Comparison of ENCODE assay signal across 8 cellular contexts in the genomic region with DNA sequence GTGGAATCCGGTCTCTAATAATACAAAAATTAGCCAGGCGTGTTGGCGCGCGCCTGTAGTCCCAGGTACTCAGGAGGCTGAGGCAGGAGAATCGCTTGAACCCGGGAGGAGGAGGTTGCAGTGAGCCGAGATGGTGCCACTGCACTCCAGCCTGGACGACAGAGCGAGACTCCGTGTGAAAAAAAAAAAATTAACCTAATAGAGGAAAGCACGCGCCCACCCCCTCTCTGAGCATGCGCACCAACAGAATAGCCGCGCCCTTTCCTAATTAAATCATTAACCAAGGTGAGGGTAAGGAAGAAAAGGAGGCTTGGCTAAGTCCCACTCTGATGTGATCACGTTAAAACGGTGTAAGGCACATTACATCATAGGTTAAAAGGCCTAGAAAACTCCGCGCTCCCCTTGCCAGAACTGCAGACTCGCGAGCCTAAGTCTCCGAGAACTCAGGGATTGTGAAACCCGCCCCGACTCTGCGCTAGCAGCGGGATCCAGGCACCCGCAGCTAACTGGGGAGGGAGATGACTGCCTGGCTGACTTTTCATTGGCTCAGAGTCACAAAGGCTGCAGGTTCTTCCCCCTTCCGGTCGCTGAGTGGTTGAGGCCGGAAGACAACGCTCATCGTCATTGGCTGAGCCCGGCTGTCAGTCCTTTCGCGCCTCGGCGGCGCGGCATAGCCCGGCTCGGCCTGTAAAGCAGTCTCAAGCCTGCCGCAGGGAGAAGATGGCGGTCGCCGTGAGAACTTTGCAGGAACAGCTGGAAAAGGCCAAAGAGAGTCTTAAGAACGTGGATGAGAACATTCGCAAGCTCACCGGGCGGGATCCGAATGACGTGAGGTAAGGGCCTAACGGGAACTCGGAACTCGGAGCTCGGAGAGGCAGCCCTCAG.
A peak's percentile ranks its signal among the peaks of the same experiment; 100 is the strongest.
DNase-seq lines count a peak whose midpoint lies in the region; ATAC-seq, FAIRE-seq and TF ChIP-seq lines count a peak whose summit lies in the region.

A gene (plus strand): TSS at position 695 of the 885 bp plus-strand sequence. CDS start 26 bp downstream, at position 721.

- peak; percentile 91 for FAIRE-seq in islet of Langerhans (lab: Jason Lieb, UNC)

- ATAC-seq in GM19035 (IDR thresholded peaks at IDR 0.05; ENCODE audit: unreplicated experiment), result peak; percentile 90
- ATAC-seq in HG03354 (IDR thresholded peaks at IDR 0.05; ENCODE audit: poor library complexity, severe bottlenecking, unreplicated experiment), result peak; percentile 91
- peak; percentile 94 for ATAC-seq in activated CD4-positive, CD25-positive, alpha-beta regulatory T cell treated with anti-CD3 and anti-CD28 coated beads, Interleukin-2, amount 50 U/mL, for 24 hours

- TF ChIP-seq CTCF in AG09319 (IDR thresholded peaks at IDR 0.05; ENCODE audit: low read depth, low read length), result no peak

- peak; percentile 99 for DNase-seq in AG09319 (ENCODE audit: extremely low read depth, low read depth)
- DNase-seq in NCI-H446 treated with DMSO at 0.1 percent for 48 hours (lab: John Stamatoyannopoulos, UW), result peak; percentile 99
- peak; percentile 99 for DNase-seq in cerebellar cortex (ENCODE audit: low spot score)
- peak; percentile 88 for DNase-seq in stimulated activated CD4-positive, alpha-beta T cell treated with anti-CD3 and anti-CD28 coated beads, Interleukin-12 subunit alpha, Interleukin-12 subunit beta, amount 100 ng/mL, for 4 hours

Comparison
In these comparisons a context has a peak if more than half of its experiments do, and no peak if none do; other contexts are left out.
1. Peak in every context shown above with its lines: DNase-seq and ATAC-seq.